13 cellular contexts compared by ENCODE assay signal in the genomic region with DNA sequence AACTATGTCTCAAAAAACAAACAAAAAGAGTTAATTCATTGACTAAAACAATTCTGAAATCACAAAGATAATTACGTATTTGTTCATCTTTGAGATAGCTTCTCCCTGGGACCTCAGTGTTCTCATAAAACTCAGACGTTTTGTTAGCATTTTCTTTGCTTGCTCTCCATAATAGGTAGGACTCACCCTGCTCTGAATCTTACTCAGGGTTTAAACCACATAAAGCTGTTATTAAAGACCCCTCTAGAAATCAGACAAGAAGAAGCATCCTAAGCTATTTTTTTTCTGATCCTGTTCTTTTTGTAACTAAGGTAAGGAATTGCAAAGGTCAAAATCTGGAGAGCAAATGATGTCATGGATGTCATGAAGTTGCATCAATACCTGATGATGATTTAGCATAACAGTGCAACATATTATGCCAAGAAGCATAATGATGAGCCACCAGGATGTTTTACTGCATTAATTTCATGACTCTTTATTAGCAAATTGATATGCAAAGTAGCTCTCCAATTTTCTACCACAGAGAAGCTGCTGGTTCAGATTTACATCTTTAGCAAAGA. TPM values are rescaled to one million over a fixed set of nuclear protein-coding genes. Genes with fewer than 3 reads are reported as not detected.
DNase-seq lines count a peak whose midpoint lies in the region; ATAC-seq and TF ChIP-seq lines count a peak whose summit lies in the region.
"Had no signal": no experiment of that assay in that cellular context is flagged by ENCODE, and none has a peak within 500 bp of the region (broad histone marks: within the 10 kb centered on the region; RNA-seq: fewer than 3 reads in every experiment).

No MANE protein-coding gene starts in this region.

- no peak for ATAC-seq in GM18502 (IDR thresholded peaks at IDR 0.05; ENCODE audit: poor library complexity, unreplicated experiment)

- H3K27ac Mint-ChIP-seq in CD4-positive, alpha-beta memory T cell: peak overlapping the region in 3 of 7 donors; percentile 46 to 90 (median 57)

- intact Hi-C loops in CD4-positive, alpha-beta memory T cell (cut with micrococcal nuclease): loop anchor here (5.0 kb wide), 2 partner anchors 92 to 143 kb away; a partner anchor contains a TSS

- no peaks in the 10 kb centered on the region for H3K27me3 Mint-ChIP-seq in CD4-positive, alpha-beta memory T cell

- H2AFZ ChIP-seq in OCI-LY1 (ENCODE audit: low read length): no peak overlapping the region
- H2AFZ ChIP-seq in osteoblast (ENCODE audit: low read length): no peak overlapping the region

- no peak for DNase-seq in CD4-positive, alpha-beta memory T cell
- DNase-seq in coronary artery (ENCODE audit: low spot score) (no peak), osteoblast (ENCODE audit: insufficient read length, low spot score, missing footprints) (no peak), cerebellar nuclear complex (lab: John Stamatoyannopoulos, UW) (no peak), NCI-H2081 (lab: John Stamatoyannopoulos, UW) (no peak), NCI-H1105 treated with DMSO at 0.1 percent for 48 hours (lab: John Stamatoyannopoulos, UW) (no peak)
- DNase-seq: activated effector memory CD4-positive, alpha-beta T cell treated with Interleukin-2 at 50 U/mL for 16 hours; DMS153; NCI-H1930; stimulated activated CD4-positive, alpha-beta T cell treated with anti-CD3 and anti-CD28 coated beads, Interleukin-2, amount 100 ng/mL, for 24 hours had no signal

- H3K4me2 ChIP-seq in OCI-LY1 (ENCODE audit: low read length): peak overlapping the region; percentile 48
- H3K4me2 ChIP-seq in osteoblast (ENCODE audit: insufficient read depth, low read length): no peak overlapping the region

- H3K79me2 ChIP-seq in OCI-LY1 (ENCODE audit: insufficient read depth, low read length) (peaks cover 67% of the 10 kb centered on the region), osteoblast (ENCODE audit: insufficient read depth, low read length) (peaks cover 69% of the 10 kb centered on the region)

- H3K9ac ChIP-seq in OCI-LY1 (ENCODE audit: low read length): no peak overlapping the region; the same call in 1 of the 2 replicates

- H3K27me3 ChIP-seq in CD4-positive, alpha-beta memory T cell (ENCODE audit: insufficient read depth, low read length): no peaks in the 10 kb centered on the region
- H3K27me3 ChIP-seq in OCI-LY1 (ENCODE audit: insufficient read depth, low read length): no peaks in the 10 kb centered on the region
- H3K27me3 ChIP-seq in osteoblast (ENCODE audit: insufficient read depth, low read length): no peaks in the 10 kb centered on the region
- H3K27me3 ChIP-seq: neutrophil had no signal

- H4K20me1 ChIP-seq in OCI-LY1 (ENCODE audit: insufficient read depth, low read length) (no peaks in the 10 kb centered on the region), osteoblast (ENCODE audit: insufficient read depth, low read length) (peaks cover 39% of the 10 kb centered on the region)

- H3K4me1 ChIP-seq in CD4-positive, alpha-beta memory T cell (ENCODE audit: insufficient read depth, low read length): peaks cover 44% of the 10 kb centered on the region
- peaks cover 35% of the 10 kb centered on the region for H3K4me1 ChIP-seq in OCI-LY1 (ENCODE audit: insufficient read depth, low read length, severe bottlenecking)
- H3K4me1 ChIP-seq in osteoblast (ENCODE audit: insufficient read depth, low read length): peaks cover 25% of the 10 kb centered on the region

- no peak overlapping the region for H3K4me3 ChIP-seq in CD4-positive, alpha-beta memory T cell (ENCODE audit: low read length in 2 of 2)
- H3K4me3 ChIP-seq in OCI-LY1 (ENCODE audit: low read depth, low read length, poor library complexity, severe bottlenecking) (peak overlapping the region; percentile 81), coronary artery (peak overlapping the region; percentile 99), osteoblast (ENCODE audit: insufficient read depth, low read length) (no peak overlapping the region)

- peaks cover 19 to 46% (median 36%) of the 10 kb centered on the region in 4 donors for H3K4me1 Mint-ChIP-seq in CD4-positive, alpha-beta memory T cell

- H3K9me3 ChIP-seq in CD4-positive, alpha-beta memory T cell (ENCODE audit: control insufficient read depth in 1 of 2, low read length in 2 of 2): no peaks in the 10 kb centered on the region
- H3K9me3 ChIP-seq in OCI-LY1 (ENCODE audit: low read length) (no peaks in the 10 kb centered on the region), osteoblast (ENCODE audit: low read depth, low read length) (no peaks in the 10 kb centered on the region)
- H3K9me3 ChIP-seq: neutrophil had no signal

- peak overlapping the region in 5 of 8 donors; percentile 18 to 94 (median 43) for H3K4me3 Mint-ChIP-seq in CD4-positive, alpha-beta memory T cell

- H3K9me2 ChIP-seq in OCI-LY1 (ENCODE audit: low read depth, low read length): no peaks in the 10 kb centered on the region

- H3F3A ChIP-seq in OCI-LY1 (ENCODE audit: insufficient read depth, low read length): no peaks in the 10 kb centered on the region

- H3K36me3 Mint-ChIP-seq in CD4-positive, alpha-beta memory T cell: peaks cover 0 to 10% of the 10 kb centered on the region in 2 donors

- no peak overlapping the region for H3K27ac ChIP-seq in CD4-positive, alpha-beta memory T cell (ENCODE audit: low read depth, low read length)
- H3K27ac ChIP-seq in OCI-LY1 (ENCODE audit: low read depth, low read length, poor library complexity, severe bottlenecking) (peak overlapping the region; percentile 9), coronary artery (peak overlapping the region in 1 of 2 donors; percentile 37), osteoblast (ENCODE audit: low read depth, low read length) (peak overlapping the region; percentile 93)

- H3K9me3 Mint-ChIP-seq in CD4-positive, alpha-beta memory T cell: no peaks in the 10 kb centered on the region

- H3K36me3 ChIP-seq in CD4-positive, alpha-beta memory T cell (ENCODE audit: insufficient read depth, low read length): no peaks in the 10 kb centered on the region
- no peaks in the 10 kb centered on the region for H3K36me3 ChIP-seq in OCI-LY1 (ENCODE audit: insufficient read depth, low read length)
- no peaks in the 10 kb centered on the region for H3K36me3 ChIP-seq in osteoblast (ENCODE audit: insufficient read depth, low read length)
- H3K36me3 ChIP-seq: neutrophil had no signal

- CTCF ChIA-PET in CD4-positive, alpha-beta memory T cell (lab: Charles Lee; ENCODE audit: partially characterized antibody): interaction anchor here (12.0 kb wide), 1 partner anchor 14 kb away, joined by 121 read pairs; a partner anchor contains a TSS

- POLR2A ChIA-PET in CD4-positive, alpha-beta memory T cell (lab: Charles Lee; ENCODE audit: partially characterized antibody): no interaction called here

- TF ChIP-seq CTCF in OCI-LY1 (IDR thresholded peaks at IDR 0.05; ENCODE audit: low read length) (no peak), coronary artery (IDR thresholded peaks at IDR 0.05) (no peak), osteoblast (IDR thresholded peaks at IDR 0.05; ENCODE audit: extremely low read depth, low read depth, low read length) (no peak)

RNA-seq across cellular contexts. Expression of a gene that starts 2.4 kb away (rescaled TPM):
- 10 to 100 TPM; 21.6 to 25.6 TPM for total RNA-seq in CD4-positive, alpha-beta memory T cell
- 10 to 100 TPM; 18.2 to 22.7 TPM for polyA plus RNA-seq in CD4-positive, alpha-beta memory T cell
- 15.0 and 16.3 TPM in 2 replicates for total RNA-seq in osteoblast

RNA-seq across cellular contexts. Expression of a gene that starts 17.1 kb away (rescaled TPM):
- total RNA-seq in CD4-positive, alpha-beta memory T cell: 10 to 100 TPM; 79.1 to 81.0 TPM
- polyA plus RNA-seq in CD4-positive, alpha-beta memory T cell: 10 to 100 TPM; 41.6 to 56.7 TPM
- 63.6 and 66.2 TPM in 2 replicates for total RNA-seq in osteoblast

Comparison
In these comparisons a context has a peak if more than half of its experiments do, and no peak if none do; other contexts are left out.
1. H3K4me3 ChIP-seq: peak in OCI-LY1 (single experiment) and coronary artery (single experiment); none in CD4-positive, alpha-beta memory T cell (0 of 2) and osteoblast (single experiment).